ENCODE assay signal across 11 cellular contexts in genomic region chr11:119376197-119376847, GRCh38. TPM values are rescaled to one million over a fixed set of nuclear protein-coding genes. Genes with fewer than 3 reads are reported as not detected.
DNase-seq lines count a peak whose midpoint lies in the region; ATAC-seq, FAIRE-seq and TF ChIP-seq lines count a peak whose summit lies in the region.
"Had no signal": no experiment of that assay in that cellular context is flagged by ENCODE, and none has a peak within 500 bp of the region (broad histone marks: within the 10 kb centered on the region; RNA-seq: fewer than 3 reads in every experiment).

No MANE protein-coding gene starts in this region.

- no peaks in the 10 kb centered on the region for H3K9me3 ChIP-seq in K562 (replicated peaks; ENCODE audit: control insufficient read depth, insufficient read depth, low read depth, low read length)
- H3K9me3 ChIP-seq in thyroid gland, result no peaks in the 10 kb centered on the region
- H3K9me3 ChIP-seq: neutrophil had no signal

- peaks cover 27% of the 10 kb centered on the region for H3K79me2 ChIP-seq in K562 (ENCODE audit: control insufficient read depth, insufficient read depth, low read length)

- ATAC-seq in K562 (no peak), HG03442 (IDR thresholded peaks at IDR 0.05; ENCODE audit: unreplicated experiment) (no peak), HG02840 (IDR thresholded peaks at IDR 0.05; ENCODE audit: low FRiP score, unreplicated experiment) (no peak), GM18858 (IDR thresholded peaks at IDR 0.05; ENCODE audit: unreplicated experiment) (no peak)

- DNase-seq in NCI-H146 treated with DMSO at 0.1 percent for 48 hours (lab: John Stamatoyannopoulos, UW; ENCODE audit: unreplicated experiment) (peak; percentile 94), K562 (ENCODE audit: extremely low read depth in 1 of 4, low spot score in 3 of 4) (no peak), lower leg skin (ENCODE audit: low spot score in 2 of 2) (peak; percentile 18 to 82), thyroid gland (peak; percentile 91 to 94), progenitor cell of endocrine pancreas (ENCODE audit: low spot score, unreplicated experiment) (no peak)

- no peak for TF ChIP-seq CTCF in K562 (IDR thresholded peaks at IDR 0.05 in 2 of 3, conservative IDR thresholded peaks at IDR 0.05 in 1 of 3; ENCODE audit: insufficient read depth in 2 of 3, low read depth in 1 of 3, low read length in 3 of 3)
- TF ChIP-seq CTCF in lower leg skin (IDR thresholded peaks at IDR 0.05), result no peak
- TF ChIP-seq CTCF in thyroid gland (IDR thresholded peaks at IDR 0.05), result peak in 1 of 6 experiments; percentile 14
- no peak for TF ChIP-seq CTCF in progenitor cell of endocrine pancreas (IDR thresholded peaks at IDR 0.05; ENCODE audit: unreplicated experiment)

- no peak for TF ChIP-seq EP300 in K562 (IDR thresholded peaks at IDR 0.05; ENCODE audit: low read length)

- FAIRE-seq in K562 (lab: Jason Lieb, UNC), result no peak
- FAIRE-seq: GM18507 had no signal

- no peak overlapping the region for H3K4me2 ChIP-seq in K562 (ENCODE audit: insufficient read depth, low read length)

- H2AFZ ChIP-seq in K562 (ENCODE audit: low read depth, low read length), result no peak overlapping the region

- H3K27me3 ChIP-seq in K562 (ENCODE audit: control insufficient read depth in 2 of 2, insufficient read depth in 2 of 2, low read length in 2 of 2) (no peaks in the 10 kb centered on the region), thyroid gland (no peaks in the 10 kb centered on the region)

- peak overlapping the region in 1 of 2 experiments; percentile 79; a peak in 2 of 4 replicates for H3K9ac ChIP-seq in K562 (ENCODE audit: insufficient read depth in 1 of 2, low read depth in 2 of 2, low read length in 2 of 2)

- CTCF ChIA-PET in K562 (lab: Yijun Ruan, JAX; ENCODE audit: low intra/inter-chr PET ratio), result interaction anchor here (5.9 kb wide), 1 partner anchor 20 kb away, joined by 41 read pairs; no protein-coding TSS in a partner anchor

- H3K4me3 ChIP-seq in K562, result no peak overlapping the region
- no peak overlapping the region for H3K4me3 ChIP-seq in lower leg skin (ENCODE audit: low read depth, poor library complexity, severe bottlenecking)
- H3K4me3 ChIP-seq in thyroid gland (replicated peaks in 1 of 3), result no peak overlapping the region

- no peak overlapping the region for H3K27ac Mint-ChIP-seq in progenitor cell of endocrine pancreas

- intact Hi-C loops in K562 (cut with micrococcal nuclease), result loop anchor here (5.0 kb wide), 1 partner anchor 269 kb away; the partner anchor contains the start of gene C2CD2L
- intact Hi-C loops in lower leg skin (cut with DNase I; ENCODE audit: low total_unique reads), result no loop called here
- intact Hi-C loops in thyroid gland (cut with DNase I), result no loop called here

- no peak for TF ChIP-seq POLR2A in K562 (conservative IDR thresholded peaks at IDR 0.05)
- TF ChIP-seq POLR2A in lower leg skin (IDR thresholded peaks at IDR 0.05), result no peak
- peak in 1 of 2 donors; percentile 51 for TF ChIP-seq POLR2A in thyroid gland (IDR thresholded peaks at IDR 0.05)

- no peaks in the 10 kb centered on the region for H3K9me3 Mint-ChIP-seq in progenitor cell of endocrine pancreas (ENCODE audit: low read depth)

- POLR2A ChIA-PET in K562 (lab: Yijun Ruan, JAX), result interaction anchor here (0.6 to 6.0 kb wide), 8 partner anchors 8 to 284 kb away, joined by 3 to 34 read pairs (median 4); no protein-coding TSS in a partner anchor

- peaks cover 24% of the 10 kb centered on the region; the same call in 1 of the 3 replicates for H3K36me3 ChIP-seq in K562 (ENCODE audit: control insufficient read depth, insufficient read depth, low read length)
- no peaks in the 10 kb centered on the region for H3K36me3 ChIP-seq in thyroid gland
- H3K36me3 ChIP-seq: neutrophil had no signal

- peaks cover 15% of the 10 kb centered on the region for H3K27me3 Mint-ChIP-seq in progenitor cell of endocrine pancreas

- H3K4me3 Mint-ChIP-seq in progenitor cell of endocrine pancreas (ENCODE audit: low read depth), result no peak overlapping the region

- in situ Hi-C loops in K562 (cut with MboI), result no loop called here

- 92% methylated on average over 9 of the region's 11 CpGs for WGBS in K562 (ENCODE audit: insufficient coverage, low coverage, missing lambda C conversion rate)
- 67 to 72% methylated on average over 6 to 11 of the region's 11 CpGs for WGBS in lower leg skin, 2 donors
- WGBS in thyroid gland, 2 donors, result 32 to 41% methylated on average over 8 to 9 of the region's 11 CpGs

- H4K20me1 ChIP-seq in K562 (replicated peaks; ENCODE audit: control insufficient read depth, insufficient read depth, low read length), result peaks cover 5% of the 10 kb centered on the region; the same call in 1 of the 2 replicates

- H3K27ac ChIP-seq in K562 (ENCODE audit: extremely low read depth, low read depth, low read length), result no peak overlapping the region
- peak overlapping the region; percentile 44 to 85 (median 72) for H3K27ac ChIP-seq in thyroid gland
- H3K27ac ChIP-seq: neutrophil had no signal

- no TSS peak for BruUV-seq in K562 (replicated peaks; lab: Mats Ljungman, UMichigan)

- H3K4me1 ChIP-seq in K562 (replicated peaks in 1 of 2; ENCODE audit: control insufficient read depth in 2 of 2, insufficient read depth in 2 of 2, low read length in 2 of 2), result peaks cover 65 to 82% of the 10 kb centered on the region in 2 experiments
- peaks cover 23 to 39% of the 10 kb centered on the region in 2 donors for H3K4me1 ChIP-seq in thyroid gland

- peaks cover 29% of the 10 kb centered on the region for H3K4me1 Mint-ChIP-seq in progenitor cell of endocrine pancreas (ENCODE audit: low read depth)

- H3K9me1 ChIP-seq in K562 (ENCODE audit: control insufficient read depth, insufficient read depth, low read length), result no peaks in the 10 kb centered on the region

- H3K36me3 Mint-ChIP-seq in progenitor cell of endocrine pancreas (ENCODE audit: insufficient read depth), result no peaks in the 10 kb centered on the region

- no peak for TF ChIP-seq RAD21 in K562 (CRISPR knock-in tag; conservative IDR thresholded peaks at IDR 0.05 in 1 of 2, IDR thresholded peaks at IDR 0.05 in 1 of 2)

RNA-seq across cellular contexts. Expression of gene USP2, which starts 5.2 kb away (rescaled TPM):
- total RNA-seq in K562 (2011; cell fraction: chromatin; rRNA removed; ENCODE audit: low replicate concordance), result 6.9 and 13.7 TPM in 2 replicates
- 8.2 and 9.0 TPM in 2 replicates for total RNA-seq in K562 (2011; cell fraction: nucleolus; rRNA removed)
- 6.3 and 7.4 TPM in 2 replicates for total RNA-seq in K562 (2011; cell fraction: nucleoplasm; rRNA removed)
- total RNA-seq in K562 (2014; rRNA removed), result 3.9 and 5.8 TPM in 2 replicates
- total RNA-seq in K562 (2014; rRNA removed; fragmentation: Illumina TruSeq; extraction: Trizol), result 3.6 TPM in 2 replicates
- 2.8 and 3.6 TPM in 2 replicates for total RNA-seq in K562 (2015; rRNA removed; fragmentation: Illumina TruSeq; extraction: Trizol)
- 16.9 TPM in 2 replicates for total RNA-seq in K562 (2021)
- 3.6 and 5.0 TPM in 2 replicates for polyA plus RNA-seq in K562 (2011; rRNA removed)
- polyA plus RNA-seq in K562 (2011; cell fraction: cytosol; rRNA removed), result 4.5 and 4.7 TPM in 2 replicates
- polyA plus RNA-seq in K562 (2011; cell fraction: nucleus; rRNA removed), result 4.6 and 6.3 TPM in 2 replicates
- 6.9 and 8.6 TPM in 2 replicates for polyA plus RNA-seq in K562 (2012)
- polyA plus RNA-seq in K562 (2014; fragmentation: Illumina TruSeq; extraction: Trizol), result 12.8 and 13.9 TPM in 2 replicates
- polyA plus RNA-seq in K562 (2014; fragmentation: Nextera tagmentation; extraction: Ambion mirVana), result 1 to 10 TPM; 3.4 to 5.8 TPM
- 4.0 and 9.5 TPM in 2 replicates for polyA plus RNA-seq in K562 (2014; rRNA removed)
- polyA minus RNA-seq in K562 (2011; rRNA and poly(A)+ RNA removed), result 4.0 and 6.0 TPM in 2 replicates
- 7.5 and 9.8 TPM in 2 replicates for polyA minus RNA-seq in K562 (2011; cell fraction: cytosol; rRNA and poly(A)+ RNA removed)
- polyA minus RNA-seq in K562 (2011; cell fraction: nucleus; rRNA and poly(A)+ RNA removed), result 4.6 and 4.7 TPM in 2 replicates
- 10 to 100 TPM; 15.0 to 35.6 (median 18.1) TPM for total RNA-seq in lower leg skin
- total RNA-seq in thyroid gland, result 1 to 10 TPM; 2.0 to 5.3 (median 4.6) TPM
- 5.1 and 6.3 TPM in 2 replicates for total RNA-seq in progenitor cell of endocrine pancreas

RNA-seq across cellular contexts. Expression of gene MFRP, which starts 29.8 kb away (rescaled TPM):
- total RNA-seq in K562 (2011; cell fraction: chromatin; rRNA removed; ENCODE audit: low replicate concordance), result not detected in 2 replicates
- total RNA-seq in K562 (2011; cell fraction: nucleolus; rRNA removed), result not detected in 2 replicates
- not detected in 2 replicates for total RNA-seq in K562 (2011; cell fraction: nucleoplasm; rRNA removed)
- total RNA-seq in K562 (2014; rRNA removed) (not detected in 2 replicates), K562 (2014; rRNA removed; fragmentation: Illumina TruSeq; extraction: Trizol) (not detected in 2 replicates), K562 (2015; rRNA removed; fragmentation: Illumina TruSeq; extraction: Trizol) (not detected in 2 replicates), K562 (2021) (not detected in 2 replicates), lower leg skin (not detected), thyroid gland (not detected), progenitor cell of endocrine pancreas (not detected in 2 replicates)
- polyA plus RNA-seq in K562 (2011; rRNA removed) (not detected in 2 replicates), K562 (2014; fragmentation: Illumina TruSeq; extraction: Trizol) (not detected in 2 replicates), K562 (2014; fragmentation: Nextera tagmentation; extraction: Ambion mirVana) (not detected), K562 (2014; rRNA removed) (not detected in 2 replicates)
- polyA plus RNA-seq in K562 (2011; cell fraction: cytosol; rRNA removed), result not detected in 2 replicates
- not detected in 2 replicates for polyA plus RNA-seq in K562 (2011; cell fraction: nucleus; rRNA removed)
- not detected in 2 replicates for polyA plus RNA-seq in K562 (2012)
- not detected in 2 replicates for polyA minus RNA-seq in K562 (2011; rRNA and poly(A)+ RNA removed)
- not detected in 2 replicates for polyA minus RNA-seq in K562 (2011; cell fraction: cytosol; rRNA and poly(A)+ RNA removed)
- polyA minus RNA-seq in K562 (2011; cell fraction: nucleus; rRNA and poly(A)+ RNA removed), result not detected in 2 replicates
- total RNA-seq: dermis microvascular lymphatic vessel endothelial cell had no signal

RNA-seq across cellular contexts. Expression of gene C1QTNF5, which starts 35.6 kb away (rescaled TPM):
- total RNA-seq in K562 (2011; cell fraction: chromatin; rRNA removed; ENCODE audit: low replicate concordance), result 0.95 TPM in 1 of 2 replicates, not detected in the other
- total RNA-seq in K562 (2011; cell fraction: nucleolus; rRNA removed), result 1.1 and 1.2 TPM in 2 replicates
- 0.88 TPM in 1 of 2 replicates, not detected in the other for total RNA-seq in K562 (2011; cell fraction: nucleoplasm; rRNA removed)
- 0.18 and 0.82 TPM in 2 replicates for total RNA-seq in K562 (2014; rRNA removed)
- 0.13 and 0.18 TPM in 2 replicates for total RNA-seq in K562 (2014; rRNA removed; fragmentation: Illumina TruSeq; extraction: Trizol)
- total RNA-seq in K562 (2015; rRNA removed; fragmentation: Illumina TruSeq; extraction: Trizol), result 0.22 TPM in 1 of 2 replicates, not detected in the other
- 0.47 and 0.65 TPM in 2 replicates for total RNA-seq in K562 (2021)
- 0.35 and 0.41 TPM in 2 replicates for polyA plus RNA-seq in K562 (2011; rRNA removed)
- polyA plus RNA-seq in K562 (2011; cell fraction: cytosol; rRNA removed), result 0.46 and 1.2 TPM in 2 replicates
- polyA plus RNA-seq in K562 (2011; cell fraction: nucleus; rRNA removed), result 1.4 and 1.5 TPM in 2 replicates
- 0.35 and 0.79 TPM in 2 replicates for polyA plus RNA-seq in K562 (2012)
- polyA plus RNA-seq in K562 (2014; fragmentation: Illumina TruSeq; extraction: Trizol), result 0.19 and 0.25 TPM in 2 replicates
- polyA plus RNA-seq in K562 (2014; fragmentation: Nextera tagmentation; extraction: Ambion mirVana), result under 1 TPM in 1 of 2 experiments, not detected in 1; 0.07 TPM
- 0.45 and 0.76 TPM in 2 replicates for polyA plus RNA-seq in K562 (2014; rRNA removed)
- polyA minus RNA-seq in K562 (2011; rRNA and poly(A)+ RNA removed), result 0.12 TPM in 1 of 2 replicates, not detected in the other
- polyA minus RNA-seq in K562 (2011; cell fraction: cytosol; rRNA and poly(A)+ RNA removed), result not detected in 2 replicates
- polyA minus RNA-seq in K562 (2011; cell fraction: nucleus; rRNA and poly(A)+ RNA removed), result 0.44 and 0.54 TPM in 2 replicates
- 10 to 100 TPM in 1 of 4 donors, 1 to 10 TPM in 3; 4.2 to 14.3 (median 8.6) TPM for total RNA-seq in lower leg skin
- total RNA-seq in thyroid gland, result 10 to 100 TPM; 13.0 to 46.4 (median 27.8) TPM
- 0.31 and 0.40 TPM in 2 replicates for total RNA-seq in progenitor cell of endocrine pancreas

RNA-seq across cellular contexts. Expression of gene RNF26, which starts 42.0 kb away (rescaled TPM):
- total RNA-seq in K562 (2011; cell fraction: chromatin; rRNA removed; ENCODE audit: low replicate concordance), result 18.1 and 52.5 TPM in 2 replicates
- total RNA-seq in K562 (2011; cell fraction: nucleolus; rRNA removed), result 71.2 and 72.0 TPM in 2 replicates
- 65.0 and 76.6 TPM in 2 replicates for total RNA-seq in K562 (2011; cell fraction: nucleoplasm; rRNA removed)
- total RNA-seq in K562 (2014; rRNA removed) (7.3 and 10.0 TPM in 2 replicates), K562 (2014; rRNA removed; fragmentation: Illumina TruSeq; extraction: Trizol) (8.7 and 9.3 TPM in 2 replicates), K562 (2015; rRNA removed; fragmentation: Illumina TruSeq; extraction: Trizol) (12.7 and 13.9 TPM in 2 replicates), K562 (2021) (50.0 and 53.6 TPM in 2 replicates), lower leg skin (10 to 100 TPM in 3 of 4 donors, 1 to 10 TPM in 1; 6.7 to 16.8 (median 13.1) TPM), thyroid gland (10 to 100 TPM; 10.1 to 18.9 (median 14.1) TPM), progenitor cell of endocrine pancreas (30.3 and 34.2 TPM in 2 replicates)
- polyA plus RNA-seq in K562 (2011; rRNA removed) (16.3 and 27.7 TPM in 2 replicates), K562 (2014; fragmentation: Illumina TruSeq; extraction: Trizol) (39.5 and 48.8 TPM in 2 replicates), K562 (2014; fragmentation: Nextera tagmentation; extraction: Ambion mirVana) (1 to 10 TPM; 5.3 to 8.4 TPM), K562 (2014; rRNA removed) (25.9 and 26.7 TPM in 2 replicates)
- polyA plus RNA-seq in K562 (2011; cell fraction: cytosol; rRNA removed), result 48.6 and 60.9 TPM in 2 replicates
- 20.0 and 26.8 TPM in 2 replicates for polyA plus RNA-seq in K562 (2011; cell fraction: nucleus; rRNA removed)
- 40.1 and 40.8 TPM in 2 replicates for polyA plus RNA-seq in K562 (2012)
- 24.3 and 29.3 TPM in 2 replicates for polyA minus RNA-seq in K562 (2011; rRNA and poly(A)+ RNA removed)
- polyA minus RNA-seq in K562 (2011; cell fraction: cytosol; rRNA and poly(A)+ RNA removed), result 44.8 and 51.4 TPM in 2 replicates
- 19.1 and 29.9 TPM in 2 replicates for polyA minus RNA-seq in K562 (2011; cell fraction: nucleus; rRNA and poly(A)+ RNA removed)

RNA-seq across cellular contexts. Expression of gene THY1, which starts 46.6 kb away (rescaled TPM):
- total RNA-seq in K562 (2011; cell fraction: chromatin; rRNA removed; ENCODE audit: low replicate concordance), result 0.09 TPM in 1 of 2 replicates, not detected in the other
- 0.17 and 0.39 TPM in 2 replicates for total RNA-seq in K562 (2011; cell fraction: nucleolus; rRNA removed)
- 0.07 and 0.38 TPM in 2 replicates for total RNA-seq in K562 (2011; cell fraction: nucleoplasm; rRNA removed)
- total RNA-seq in K562 (2014; rRNA removed) (0.18 and 0.29 TPM in 2 replicates), K562 (2014; rRNA removed; fragmentation: Illumina TruSeq; extraction: Trizol) (0.06 and 0.15 TPM in 2 replicates), K562 (2015; rRNA removed; fragmentation: Illumina TruSeq; extraction: Trizol) (0.07 and 0.08 TPM in 2 replicates), K562 (2021) (0.20 and 0.40 TPM in 2 replicates), lower leg skin (10 to 100 TPM in 1 of 4 donors, 1 to 10 TPM in 1, under 1 TPM in 2; 0.52 to 15.3 (median 2.7) TPM), thyroid gland (10 to 100 TPM; 14.1 to 43.4 (median 30.6) TPM), progenitor cell of endocrine pancreas (0.44 and 0.62 TPM in 2 replicates)
- polyA plus RNA-seq in K562 (2011; rRNA removed) (not detected in 2 replicates), K562 (2014; fragmentation: Illumina TruSeq; extraction: Trizol) (not detected in 2 replicates), K562 (2014; fragmentation: Nextera tagmentation; extraction: Ambion mirVana) (not detected), K562 (2014; rRNA removed) (not detected in 2 replicates)
- 0.12 TPM in 1 of 2 replicates, not detected in the other for polyA plus RNA-seq in K562 (2011; cell fraction: cytosol; rRNA removed)
- 0.10 TPM in 1 of 2 replicates, not detected in the other for polyA plus RNA-seq in K562 (2011; cell fraction: nucleus; rRNA removed)
- polyA plus RNA-seq in K562 (2012), result not detected in 2 replicates
- polyA minus RNA-seq in K562 (2011; rRNA and poly(A)+ RNA removed), result 0.06 and 0.11 TPM in 2 replicates
- not detected in 2 replicates for polyA minus RNA-seq in K562 (2011; cell fraction: cytosol; rRNA and poly(A)+ RNA removed)
- under 0.01 and 0.11 TPM in 2 replicates for polyA minus RNA-seq in K562 (2011; cell fraction: nucleus; rRNA and poly(A)+ RNA removed)

Comparison
In these comparisons a context has a peak if more than half of its experiments do, and no peak if none do; other contexts are left out.
1. DNase-seq: peak in NCI-H146 treated with DMSO at 0.1 percent for 48 hours (single experiment), lower leg skin (2 of 2) and thyroid gland (2 of 2); none in K562 (0 of 4) and progenitor cell of endocrine pancreas (single experiment).